28 cellular contexts compared by ENCODE assay signal in the genomic region with DNA sequence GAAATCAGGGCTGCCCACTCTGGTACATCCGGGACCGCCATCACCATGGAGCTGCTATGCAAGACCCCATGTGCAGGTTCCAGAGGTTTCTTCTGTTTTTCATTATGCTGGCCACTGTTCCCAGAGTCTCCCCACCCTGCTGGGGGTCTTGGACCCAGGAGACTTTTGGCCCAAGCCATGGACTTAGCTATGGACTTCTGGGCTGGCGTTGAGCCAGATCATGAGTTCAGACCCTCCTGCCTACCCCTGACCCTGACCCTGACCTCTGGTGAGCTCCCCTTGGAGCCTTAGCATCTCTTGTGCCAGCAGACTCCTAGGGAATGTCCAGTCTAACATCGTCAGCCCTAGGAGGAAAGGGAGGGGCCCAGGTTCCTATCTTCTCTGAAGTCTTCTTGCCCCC. TPM values are rescaled to one million over a fixed set of nuclear protein-coding genes. Genes with fewer than 3 reads are reported as not detected.
"Had no signal": no experiment of that assay in that cellular context is flagged by ENCODE, and none has a peak within 500 bp of the region (broad histone marks: within the 10 kb centered on the region; RNA-seq: fewer than 3 reads in every experiment).

No MANE protein-coding gene starts in this region.

- H3K4me2 ChIP-seq: neural progenitor cell had no signal

- H3K4me1 ChIP-seq: neural progenitor cell had no signal

- H3K27me3 Mint-ChIP-seq: activated T-cell treated with anti-CD3 and anti-CD28 coated beads, Interleukin-2, amount 50 U/mL, for 24 hours had no signal

- DNase-seq: activated CD4-positive, alpha-beta memory T cell treated with anti-CD3 and anti-CD28 coated beads, Interleukin-2, amount 10 ng/mL, durations not matched to agents 7 days and 5 days; activated CD4-positive, alpha-beta T cell treated with anti-CD3 and anti-CD28 coated beads, Interleukin-2, amount 10 ng/mL, durations not matched to agents 24 days and 14 days; activated CD8-positive, alpha-beta memory T cell treated with anti-CD3 and anti-CD28 coated beads, Interleukin-2, amount 50 U/mL, for 48 hours; activated gamma-delta T cell treated with Interleukin-2 at 50 U/mL for 16 hours; activated naive CD4-positive, alpha-beta T cell treated with anti-CD3 and anti-CD28 coated beads, Interleukin-2, amount 50 U/mL, for 16 hours; activated T-cell treated with anti-CD3 and anti-CD28 coated beads, Interleukin-2, amount 50 U/mL, for 24 hours; amniotic stem cell; foreskin keratinocyte; heart right ventricle; left ventricle myocardium superior; naive thymus-derived CD8-positive, alpha-beta T cell; occipital lobe; sigmoid colon; small intestine; stimulated activated naive B cell treated with anti-CD40 and anti-IgM and Interleukin-4, amounts not matched to agents 10 μg/mL and 1 μg/mL and 100 μg/mL, for 72 hours; stomach had no signal

- H3K9me3 ChIP-seq: esophagus muscularis mucosa, heart right ventricle, sigmoid colon, stomach had no signal

- ATAC-seq: activated CD4-positive, CD25-positive, alpha-beta regulatory T cell treated with anti-CD3 and anti-CD28 coated beads, Interleukin-2, amount 50 U/mL, for 24 hours; foreskin keratinocyte; heart right ventricle; left ventricle myocardium superior; naive thymus-derived CD8-positive, alpha-beta T cell; stimulated activated naive B cell treated with anti-CD40 and anti-IgM and Interleukin-4, amounts not matched to agents 10 μg/mL and 1 μg/mL and 100 μg/mL, for 72 hours had no signal

- H3K36me3 ChIP-seq: esophagus muscularis mucosa, heart right ventricle, neural progenitor cell, sigmoid colon, stomach had no signal

- H3K27me3 ChIP-seq: esophagus muscularis mucosa, foreskin keratinocyte, heart right ventricle, neural progenitor cell, sigmoid colon, stomach had no signal

- H3K4me1 Mint-ChIP-seq: central memory CD8-positive, alpha-beta T cell; memory B cell had no signal

- H3K4me3 Mint-ChIP-seq: activated CD4-positive, alpha-beta memory T cell treated with anti-CD3 and anti-CD28 coated beads, Interleukin-2, amount 10 ng/mL, durations not matched to agents 7 days and 5 days; activated CD4-positive, alpha-beta T cell treated with anti-CD3 and anti-CD28 coated beads, Interleukin-2, amount 10 ng/mL, durations not matched to agents 24 days and 14 days; activated T-cell treated with anti-CD3 and anti-CD28 coated beads, Interleukin-2, amount 50 U/mL, for 24 hours; central memory CD8-positive, alpha-beta T cell; dendritic cell treated with granulocyte-macrophage colony-stimulating factor and Interleukin-4, amounts not matched to agents 40 ng/mL and 50 ng/mL, for 4 days; memory B cell; naive thymus-derived CD8-positive, alpha-beta T cell; neural progenitor cell; stimulated activated naive B cell treated with anti-CD40 and anti-IgM and Interleukin-4, amounts not matched to agents 10 μg/mL and 1 μg/mL and 100 μg/mL, for 72 hours; type B pancreatic cell had no signal

- H3K4me3 ChIP-seq: esophagus muscularis mucosa, heart right ventricle, neural progenitor cell, sigmoid colon, stomach had no signal

- FAIRE-seq: small intestine, TTC549 had no signal

- H3K36me3 Mint-ChIP-seq: naive thymus-derived CD8-positive, alpha-beta T cell; neural progenitor cell; type B pancreatic cell had no signal

- H3K27ac ChIP-seq: foreskin keratinocyte, neural progenitor cell, sigmoid colon, stomach, VCaP had no signal

- H3K9me3 Mint-ChIP-seq: activated CD4-positive, alpha-beta memory T cell treated with anti-CD3 and anti-CD28 coated beads, Interleukin-2, amount 10 ng/mL, durations not matched to agents 7 days and 5 days; activated CD4-positive, alpha-beta T cell treated with anti-CD3 and anti-CD28 coated beads, Interleukin-2, amount 10 ng/mL, durations not matched to agents 24 days and 14 days; activated T-cell treated with anti-CD3 and anti-CD28 coated beads, Interleukin-2, amount 50 U/mL, for 24 hours; central memory CD8-positive, alpha-beta T cell; dendritic cell treated with granulocyte-macrophage colony-stimulating factor and Interleukin-4, amounts not matched to agents 40 ng/mL and 50 ng/mL, for 4 days; memory B cell; neural progenitor cell had no signal

- H3K27ac Mint-ChIP-seq: activated CD4-positive, alpha-beta memory T cell treated with anti-CD3 and anti-CD28 coated beads, Interleukin-2, amount 10 ng/mL, durations not matched to agents 7 days and 5 days; activated CD4-positive, alpha-beta T cell treated with anti-CD3 and anti-CD28 coated beads, Interleukin-2, amount 10 ng/mL, durations not matched to agents 24 days and 14 days; activated T-cell treated with anti-CD3 and anti-CD28 coated beads, Interleukin-2, amount 50 U/mL, for 24 hours; dendritic cell treated with granulocyte-macrophage colony-stimulating factor and Interleukin-4, amounts not matched to agents 40 ng/mL and 50 ng/mL, for 4 days; memory B cell; naive thymus-derived CD8-positive, alpha-beta T cell; neural progenitor cell; stimulated activated naive B cell treated with anti-CD40 and anti-IgM and Interleukin-4, amounts not matched to agents 10 μg/mL and 1 μg/mL and 100 μg/mL, for 72 hours; type B pancreatic cell had no signal

RNA-seq across cellular contexts. Expression of a gene that starts 25.3 kb away (rescaled TPM):
- total RNA-seq: activated CD4-positive, alpha-beta memory T cell treated with anti-CD3 and anti-CD28 coated beads, Interleukin-2, amount 10 ng/mL, durations not matched to agents 7 days and 5 days; activated CD4-positive, alpha-beta T cell treated with anti-CD3 and anti-CD28 coated beads, Interleukin-2, amount 10 ng/mL, durations not matched to agents 24 days and 14 days; foreskin keratinocyte; glomerular endothelial cell; naive thymus-derived CD8-positive, alpha-beta T cell; occipital lobe; sigmoid colon; T-helper 1 cell treated with Interleukin-12 subunit alpha and Interleukin-12 subunit beta and Interleukin-4 antibody, amounts not matched to agents 30 ng/mL and 1 ng/mL, for 36 hours; temporal lobe had no signal
- polyA plus RNA-seq: foreskin keratinocyte; naive thymus-derived CD8-positive, alpha-beta T cell; sigmoid colon; stomach had no signal
